ENCODE assay signal across 1 cellular context in the genomic region with DNA sequence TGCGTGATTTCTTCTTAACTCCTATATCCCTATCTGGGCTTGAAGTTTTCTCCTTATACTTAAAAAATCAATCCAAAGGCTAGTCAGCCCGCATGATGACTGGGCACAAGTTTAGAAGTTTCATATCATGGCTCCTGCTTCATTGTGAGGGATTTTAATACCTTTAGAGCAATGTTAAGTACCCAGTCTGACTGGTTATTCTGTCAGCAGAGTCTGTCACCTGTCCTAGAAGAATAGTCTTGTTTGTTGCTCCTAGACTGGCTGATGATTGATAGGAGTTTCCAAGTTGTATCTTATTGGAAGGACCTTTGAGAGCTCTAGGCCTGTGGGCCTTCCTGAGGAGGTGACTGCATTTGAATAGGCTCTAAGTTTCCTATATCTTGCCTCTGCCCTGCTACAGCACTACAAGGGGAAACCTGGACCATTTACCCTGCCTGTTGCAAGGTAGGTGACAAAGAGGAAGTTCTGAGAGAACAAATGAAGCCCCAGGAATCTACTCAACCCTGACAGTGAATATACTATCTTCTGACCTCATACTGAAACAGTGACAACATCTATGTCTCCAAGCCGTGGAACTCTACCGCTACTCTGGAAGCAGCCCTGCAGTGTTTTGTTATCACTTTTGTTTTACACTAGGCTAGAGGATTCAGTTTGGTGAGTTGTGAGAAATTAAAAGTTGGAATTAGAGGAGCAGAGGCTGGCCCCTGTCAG.
TF ChIP-seq lines count a peak whose summit lies in the region.

No MANE protein-coding gene starts in this region.

TF ChIP-seq in SK-N-SH, 30 proteins besides CTCF, POLR2A, EP300 and RAD21 (continued from another document):
- TF ChIP-seq GATA2 (CRISPR knock-in tag; IDR thresholded peaks at IDR 0.05) (no peak), FOXM1 (IDR thresholded peaks at IDR 0.05; ENCODE audit: low read depth) (no peak), CHD2 (IDR thresholded peaks at IDR 0.05; ENCODE audit: low read length, partially characterized antibody) (no peak), ELF1 (IDR thresholded peaks at IDR 0.05) (no peak), POLR2AphosphoS5 (IDR thresholded peaks at IDR 0.05; ENCODE audit: low read depth, low read length) (no peak), FOSL2 (IDR thresholded peaks at IDR 0.05; ENCODE audit: borderline replicate concordance, low read depth) (no peak), TCF12 (IDR thresholded peaks at IDR 0.05) (no peak), NFIC (IDR thresholded peaks at IDR 0.05; ENCODE audit: borderline replicate concordance) (no peak), RXRA (IDR thresholded peaks at IDR 0.05; ENCODE audit: borderline replicate concordance, low read depth) (no peak)
